20 cellular contexts compared by ENCODE assay signal in genomic region chr17:55986817-55987216, GRCh38.
DNase-seq lines count a peak whose midpoint lies in the region; ATAC-seq lines count a peak whose summit lies in the region.
"Had no signal": no experiment of that assay in that cellular context is flagged by ENCODE, and none has a peak within 500 bp of the region (broad histone marks: within the 10 kb centered on the region; RNA-seq: fewer than 3 reads in every experiment).

No MANE protein-coding gene starts in this region.

- ATAC-seq in GM18868 (IDR thresholded peaks at IDR 0.05; ENCODE audit: unreplicated experiment), result peak; percentile 41
- ATAC-seq in HG02763 (IDR thresholded peaks at IDR 0.05; ENCODE audit: unreplicated experiment), result no peak
- ATAC-seq in GM21447 (IDR thresholded peaks at IDR 0.05; ENCODE audit: unreplicated experiment), result no peak
- ATAC-seq: CD8-positive, alpha-beta T cell; GM12878; HCT116 had no signal

- DNase-seq in NCI-H82 (lab: John Stamatoyannopoulos, UW), result peak; percentile 28
- no peak for DNase-seq in NCI-H82 treated with DMSO at 0.1 percent for 48 hours (lab: John Stamatoyannopoulos, UW; ENCODE audit: unreplicated experiment)
- peak; percentile 41 for DNase-seq in NOMO-1 treated with DMSO at 0.1 percent for 48 hours (lab: John Stamatoyannopoulos, UW; ENCODE audit: unreplicated experiment)
- no peak for DNase-seq in SIG-M5 treated with dmso at 0.1 percent for 504 hours (lab: John Stamatoyannopoulos, UW; ENCODE audit: unreplicated experiment)
- DNase-seq: 8988T; Calu3; CD8-positive, alpha-beta T cell; DMS 273 treated with DMSO at 0.1 percent for 48 hours; DMS53; DND-41; EL; GOT3; H7; HFFc6; IMR-90 had no signal

Comparison
In these comparisons a context has a peak if more than half of its experiments do, and no peak if none do; other contexts are left out.
1. DNase-seq: peak in NCI-H82 (single experiment) and NOMO-1 treated with DMSO at 0.1 percent for 48 hours (single experiment); none in NCI-H82 treated with DMSO at 0.1 percent for 48 hours (single experiment) and SIG-M5 treated with dmso at 0.1 percent for 504 hours (single experiment).